Comparison of ENCODE assay signal across 18 cellular contexts in the genomic region with DNA sequence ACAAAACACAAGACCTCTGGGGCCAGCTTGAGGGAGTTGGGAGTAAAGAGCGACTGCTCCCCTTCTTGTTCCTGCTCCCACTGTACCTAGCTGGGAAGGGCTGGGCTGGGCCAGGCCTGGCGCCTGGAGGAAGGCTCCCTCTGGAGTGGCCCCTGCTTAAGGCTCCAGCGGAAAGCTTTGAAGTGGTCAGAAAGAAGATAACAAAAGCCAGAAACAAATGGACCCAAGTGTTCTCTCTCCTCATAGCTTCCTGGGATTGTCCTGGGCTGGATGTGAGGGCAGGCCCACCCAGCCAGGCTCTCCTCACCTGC. TPM values are rescaled to one million over a fixed set of nuclear protein-coding genes. Genes with fewer than 3 reads are reported as not detected.
DNase-seq lines count a peak whose midpoint lies in the region; ATAC-seq and TF ChIP-seq lines count a peak whose summit lies in the region.
"Had no signal": no experiment of that assay in that cellular context is flagged by ENCODE, and none has a peak within 500 bp of the region (broad histone marks: within the 10 kb centered on the region; RNA-seq: fewer than 3 reads in every experiment).

No MANE protein-coding gene starts in this region.

- H3K4me3 ChIP-seq in stomach: no peak overlapping the region
- H3K4me3 ChIP-seq in trophoblast cell (ENCODE audit: low read depth, low read length): no peak overlapping the region

- no peak overlapping the region for H3K23ac ChIP-seq in trophoblast cell (ENCODE audit: low read length)

- CTCF ChIA-PET in activated CD8-positive, alpha-beta T cell treated with anti-CD3 and anti-CD28 coated beads, Interleukin-2, amount 10 ng/mL, durations not matched to agents 7 days and 5 days (lab: Charles Lee): interaction anchor here (1.4 to 37.2 kb wide), 7 partner anchors 11 to 129 kb away, joined by 5 to 695 read pairs (median 8); partner anchors contain the start of genes FMNL3 and TMBIM6

- no peak for TF ChIP-seq POLR2A in stomach (IDR thresholded peaks at IDR 0.05)

- no peak overlapping the region for H3K9ac ChIP-seq in trophoblast cell (ENCODE audit: low read length)

- H4K91ac ChIP-seq in trophoblast cell (ENCODE audit: low read depth, low read length): no peak overlapping the region

- no peak overlapping the region for H2BK12ac ChIP-seq in trophoblast cell (ENCODE audit: low read length)

- no peak overlapping the region for H2BK5ac ChIP-seq in trophoblast cell (ENCODE audit: low read depth, low read length, poor library complexity)

- no peak overlapping the region for H3K4me2 ChIP-seq in trophoblast cell (ENCODE audit: low read length)

- intact Hi-C loops in stomach (cut with DNase I; ENCODE audit: low total_unique reads): no loop called here

- no peak overlapping the region for H3K4me3 Mint-ChIP-seq in activated T-cell treated with anti-CD3 and anti-CD28 coated beads, Interleukin-2, amount 50 U/mL, for 24 hours
- H3K4me3 Mint-ChIP-seq in activated CD8-positive, alpha-beta T cell treated with anti-CD3 and anti-CD28 coated beads, Interleukin-2, amount 10 ng/mL, durations not matched to agents 7 days and 5 days: no peak overlapping the region
- H3K4me3 Mint-ChIP-seq: activated CD4-positive, alpha-beta T cell treated with anti-CD3 and anti-CD28 coated beads, Interleukin-2, amount 10 ng/mL, durations not matched to agents 24 days and 14 days had no signal

- H3K27me3 Mint-ChIP-seq in activated T-cell treated with anti-CD3 and anti-CD28 coated beads, Interleukin-2, amount 50 U/mL, for 24 hours: no peaks in the 10 kb centered on the region
- no peaks in the 10 kb centered on the region for H3K27me3 Mint-ChIP-seq in activated CD8-positive, alpha-beta T cell treated with anti-CD3 and anti-CD28 coated beads, Interleukin-2, amount 10 ng/mL, durations not matched to agents 7 days and 5 days (ENCODE audit: low read depth)
- H3K27me3 Mint-ChIP-seq: activated CD4-positive, alpha-beta T cell treated with anti-CD3 and anti-CD28 coated beads, Interleukin-2, amount 10 ng/mL, durations not matched to agents 24 days and 14 days had no signal

- H3K4me1 Mint-ChIP-seq in activated T-cell treated with anti-CD3 and anti-CD28 coated beads, Interleukin-2, amount 50 U/mL, for 24 hours (ENCODE audit: low read depth): peaks cover 32% of the 10 kb centered on the region
- peaks cover 41% of the 10 kb centered on the region for H3K4me1 Mint-ChIP-seq in activated CD8-positive, alpha-beta T cell treated with anti-CD3 and anti-CD28 coated beads, Interleukin-2, amount 10 ng/mL, durations not matched to agents 7 days and 5 days (ENCODE audit: low read depth)

- H3K36me3 ChIP-seq in stomach (peaks cover 35 to 93% (median 86%) of the 10 kb centered on the region in 4 donors), trophoblast cell (ENCODE audit: control insufficient read depth in 1 of 2, insufficient read depth in 2 of 2, low read length in 2 of 2) (peaks cover 25 to 56% of the 10 kb centered on the region in 2 experiments)

- H3K18ac ChIP-seq in trophoblast cell (ENCODE audit: low read length): no peak overlapping the region

- no peak overlapping the region for H4K8ac ChIP-seq in trophoblast cell (ENCODE audit: low read depth, low read length)

- no peak for TF ChIP-seq EP300 in stomach (IDR thresholded peaks at IDR 0.05)

- no peak overlapping the region for H3K14ac ChIP-seq in trophoblast cell (ENCODE audit: low read length)

- DNase-seq in activated T-cell treated with anti-CD3 and anti-CD28 coated beads, Interleukin-2, amount 50 U/mL, for 24 hours: no peak
- DNase-seq in activated T-cell treated with anti-CD3 and anti-CD28 coated beads for 4 hours (no peak), stomach (no peak), trophoblast cell (no peak)
- DNase-seq in activated CD8-positive, alpha-beta T cell treated with anti-CD3 and anti-CD28 coated beads, Interleukin-2, amount 10 ng/mL, durations not matched to agents 7 days and 5 days: no peak
- DNase-seq: activated CD4-positive, alpha-beta T cell treated with anti-CD3 and anti-CD28 coated beads, Interleukin-2, amount 10 ng/mL, durations not matched to agents 24 days and 14 days; cerebellar nuclear complex; H9; head of caudate nucleus; NCI-H1930; occipital lobe; T-helper 9 cell had no signal

- POLR2A ChIA-PET in activated CD8-positive, alpha-beta T cell treated with anti-CD3 and anti-CD28 coated beads, Interleukin-2, amount 10 ng/mL, durations not matched to agents 7 days and 5 days (lab: Charles Lee): interaction anchor here (0.6 to 1.7 kb wide), 4 partner anchors 10 to 92 kb away, joined by 3 to 8 read pairs (median 5); partner anchors contain the start of genes FMNL3 and TMBIM6

- no peak overlapping the region for H2BK120ac ChIP-seq in trophoblast cell (ENCODE audit: insufficient read depth, low read length, poor library complexity)

- no peaks in the 10 kb centered on the region for H3K9me3 Mint-ChIP-seq in activated T-cell treated with anti-CD3 and anti-CD28 coated beads, Interleukin-2, amount 50 U/mL, for 24 hours
- no peaks in the 10 kb centered on the region for H3K9me3 Mint-ChIP-seq in activated CD8-positive, alpha-beta T cell treated with anti-CD3 and anti-CD28 coated beads, Interleukin-2, amount 10 ng/mL, durations not matched to agents 7 days and 5 days (ENCODE audit: insufficient read depth)
- H3K9me3 Mint-ChIP-seq: activated CD4-positive, alpha-beta T cell treated with anti-CD3 and anti-CD28 coated beads, Interleukin-2, amount 10 ng/mL, durations not matched to agents 24 days and 14 days; H9 had no signal

- no peak overlapping the region for H2AK5ac ChIP-seq in trophoblast cell (ENCODE audit: low read length)

- no peak for TF ChIP-seq CTCF in stomach (IDR thresholded peaks at IDR 0.05)

- H3K4me1 ChIP-seq in stomach (peaks cover 8 to 35% (median 32%) of the 10 kb centered on the region in 4 donors), trophoblast cell (ENCODE audit: control insufficient read depth in 1 of 2, insufficient read depth in 2 of 2, low read length in 2 of 2) (peaks cover 6 to 11% of the 10 kb centered on the region in 2 experiments)

- peaks cover 94% of the 10 kb centered on the region for H3K36me3 Mint-ChIP-seq in activated T-cell treated with anti-CD3 and anti-CD28 coated beads, Interleukin-2, amount 50 U/mL, for 24 hours (ENCODE audit: low read depth)
- H3K36me3 Mint-ChIP-seq in activated CD8-positive, alpha-beta T cell treated with anti-CD3 and anti-CD28 coated beads, Interleukin-2, amount 10 ng/mL, durations not matched to agents 7 days and 5 days (ENCODE audit: low read depth): peaks cover 67% of the 10 kb centered on the region

- H3K79me2 ChIP-seq in trophoblast cell (ENCODE audit: control insufficient read depth, insufficient read depth, low read length, poor library complexity): no peaks in the 10 kb centered on the region

- H3K27ac Mint-ChIP-seq in activated T-cell treated with anti-CD3 and anti-CD28 coated beads, Interleukin-2, amount 50 U/mL, for 24 hours: peak overlapping the region; percentile 70
- peak overlapping the region; percentile 76 for H3K27ac Mint-ChIP-seq in activated CD8-positive, alpha-beta T cell treated with anti-CD3 and anti-CD28 coated beads, Interleukin-2, amount 10 ng/mL, durations not matched to agents 7 days and 5 days

- H4K12ac ChIP-seq in trophoblast cell (ENCODE audit: low read depth, low read length): no peak overlapping the region

- H2AFZ ChIP-seq in trophoblast cell (ENCODE audit: insufficient read depth, low read length, poor library complexity): no peak overlapping the region

- ATAC-seq in activated CD8-positive, alpha-beta T cell treated with anti-CD3 and anti-CD28 coated beads, Interleukin-2, amount 10 ng/mL, durations not matched to agents 7 days and 5 days: no peak
- ATAC-seq in GM21825 (IDR thresholded peaks at IDR 0.05; ENCODE audit: unreplicated experiment) (no peak), GM18511 (IDR thresholded peaks at IDR 0.05; ENCODE audit: unreplicated experiment) (no peak)
- ATAC-seq: left lobe of liver had no signal

- 46 to 64% (median 59%) methylated on average over 3 of the region's 3 CpGs for WGBS in stomach, 5 donors
- WGBS in trophoblast cell (ENCODE audit: extremely low coverage, insufficient coverage, insufficient read length): no CpG with 5 or more reads among the region's 3 CpGs

- H3K4ac ChIP-seq in trophoblast cell (ENCODE audit: low read depth, low read length): no peak overlapping the region

- H3K9me3 ChIP-seq in stomach: no peaks in the 10 kb centered on the region
- no peaks in the 10 kb centered on the region for H3K9me3 ChIP-seq in trophoblast cell (ENCODE audit: insufficient read depth, low read depth, low read length)

- H3K27me3 ChIP-seq in layer of hippocampus (ENCODE audit: control insufficient read depth, insufficient read depth, low read length): no peaks in the 10 kb centered on the region
- H3K27me3 ChIP-seq in stomach: no peaks in the 10 kb centered on the region
- H3K27me3 ChIP-seq in trophoblast cell (ENCODE audit: insufficient read depth, low read length): no peaks in the 10 kb centered on the region

- peak overlapping the region; percentile 27 for H3K27ac ChIP-seq in layer of hippocampus (ENCODE audit: low read depth, low read length)
- H3K27ac ChIP-seq in stomach: peak overlapping the region in 4 of 5 donors; percentile 21 to 47 (median 42)
- no peak overlapping the region for H3K27ac ChIP-seq in trophoblast cell (ENCODE audit: low read depth, low read length)
- H3K27ac ChIP-seq: HL-60 had no signal

- H3K79me1 ChIP-seq in trophoblast cell (ENCODE audit: low read length): no peaks in the 10 kb centered on the region

RNA-seq across cellular contexts. Expression of gene PRPF40B, which starts 25.3 kb away (rescaled TPM):
- total RNA-seq in activated CD8-positive, alpha-beta T cell treated with anti-CD3 and anti-CD28 coated beads, Interleukin-2, amount 10 ng/mL, durations not matched to agents 7 days and 5 days: 10 to 100 TPM; 14.4 to 14.6 TPM
- 10 to 100 TPM in 3 of 5 donors, 1 to 10 TPM in 2; 6.7 to 39.7 (median 14.0) TPM for total RNA-seq in stomach
- 10 to 100 TPM in 2 of 3 donors, 1 to 10 TPM in 1; 6.6 to 17.4 (median 12.6) TPM for polyA plus RNA-seq in stomach
- 6.0 and 6.4 TPM in 2 replicates for polyA plus RNA-seq in trophoblast cell (2013)

RNA-seq across cellular contexts. Expression of gene FAM186B, which starts 43.2 kb away (rescaled TPM):
- under 1 TPM; 0.18 to 0.21 TPM for total RNA-seq in activated CD8-positive, alpha-beta T cell treated with anti-CD3 and anti-CD28 coated beads, Interleukin-2, amount 10 ng/mL, durations not matched to agents 7 days and 5 days
- 1 to 10 TPM in 1 of 5 donors, under 1 TPM in 2, not detected in 2; 0.18 to 7.0 (median 0.29) TPM for total RNA-seq in stomach
- polyA plus RNA-seq in stomach: under 1 TPM in 1 of 3 donors, not detected in 2; 0.25 TPM
- polyA plus RNA-seq in trophoblast cell (2013): 0.03 and 0.08 TPM in 2 replicates
- total RNA-seq: occipital lobe, skeletal muscle tissue had no signal

RNA-seq across cellular contexts. Expression of gene FMNL3, which starts 58.5 kb away (rescaled TPM):
- 10 to 100 TPM; 53.5 to 54.5 TPM for total RNA-seq in activated CD8-positive, alpha-beta T cell treated with anti-CD3 and anti-CD28 coated beads, Interleukin-2, amount 10 ng/mL, durations not matched to agents 7 days and 5 days
- 10 to 100 TPM in 2 of 5 donors, 1 to 10 TPM in 3; 2.9 to 28.5 (median 9.6) TPM for total RNA-seq in stomach
- polyA plus RNA-seq in stomach: 1 to 10 TPM; 2.1 to 8.1 (median 5.2) TPM
- polyA plus RNA-seq in trophoblast cell (2013): 4.6 and 4.8 TPM in 2 replicates
